13 cellular contexts compared by ENCODE assay signal in genomic region chr7:21579341-21580072, GRCh38. TPM values are rescaled to one million over a fixed set of nuclear protein-coding genes. Genes with fewer than 3 reads are reported as not detected.
DNase-seq lines count a peak whose midpoint lies in the region; ATAC-seq, FAIRE-seq and TF ChIP-seq lines count a peak whose summit lies in the region.
"Had no signal": no experiment of that assay in that cellular context is flagged by ENCODE, and none has a peak within 500 bp of the region (broad histone marks: within the 10 kb centered on the region; RNA-seq: fewer than 3 reads in every experiment).

No MANE protein-coding gene starts in this region.

- intact Hi-C loops in PC-9 (cut with micrococcal nuclease; ENCODE audit: unreplicated experiment), result no loop called here

- no peaks in the 10 kb centered on the region for H4K20me1 ChIP-seq in PC-9 (ENCODE audit: insufficient read depth)
- no peaks in the 10 kb centered on the region for H4K20me1 ChIP-seq in keratinocyte (ENCODE audit: control insufficient read depth, extremely low read depth, insufficient read depth, low read length)

- H3K27ac ChIP-seq in PC-9, result no peak overlapping the region
- no peak overlapping the region for H3K27ac ChIP-seq in keratinocyte (ENCODE audit: control insufficient read depth, insufficient read depth, low read length)
- H3K27ac ChIP-seq: tibial nerve had no signal

- H3F3A ChIP-seq in PC-9 (ENCODE audit: insufficient read depth, low read depth), result no peaks in the 10 kb centered on the region

- CTCF ChIA-PET in PC-9 (lab: Charles Lee), result no interaction called here

- BruUV-seq in PC-9 (replicated peaks; lab: Mats Ljungman, UMichigan), result no TSS peak

- dilution Hi-C loops in keratinocyte (cut with MboI; ENCODE audit: extremely low pct_ligation_motif_present, low sequenced_read_pairs), result no loop called here

- peak overlapping the region; percentile 47 for H3K4me2 ChIP-seq in PC-9
- peak overlapping the region; percentile 42 for H3K4me2 ChIP-seq in keratinocyte (ENCODE audit: control insufficient read depth, extremely low read depth, insufficient read depth, low read depth, low read length)

- H3K9me1 ChIP-seq in keratinocyte (ENCODE audit: control insufficient read depth, extremely low read depth, insufficient read depth, low read length), result no peaks in the 10 kb centered on the region

- H3K4me1 ChIP-seq in PC-9 (replicated peaks; ENCODE audit: insufficient read depth) (peaks cover 14% of the 10 kb centered on the region), keratinocyte (ENCODE audit: control insufficient read depth, extremely low read depth, insufficient read depth, low read length) (peaks cover 14% of the 10 kb centered on the region)
- H3K4me1 ChIP-seq: tibial nerve had no signal

- H3K9ac ChIP-seq in keratinocyte (ENCODE audit: control insufficient read depth, extremely low read depth, insufficient read depth, low read length), result no peak overlapping the region

- H2AFZ ChIP-seq in PC-9, result no peak overlapping the region; the same call in 1 of the 2 replicates
- H2AFZ ChIP-seq in keratinocyte (ENCODE audit: control insufficient read depth, low read length), result no peak overlapping the region

- H3K36me3 ChIP-seq in PC-9 (ENCODE audit: low read depth), result no peaks in the 10 kb centered on the region
- no peaks in the 10 kb centered on the region for H3K36me3 ChIP-seq in keratinocyte (ENCODE audit: control insufficient read depth in 2 of 2, extremely low read depth in 1 of 2, insufficient read depth in 2 of 2, low read length in 2 of 2)
- H3K36me3 ChIP-seq: tibial nerve had no signal

- DNase-seq in PC-9 (no peak), keratinocyte (ENCODE audit: low read depth, low spot score) (no peak), A172 (ENCODE audit: low spot score) (no peak), cerebellar cortex (ENCODE audit: low spot score) (no peak), NCI-H1694 treated with DMSO at 0.1 percent for 48 hours (lab: John Stamatoyannopoulos, UW) (no peak)
- no peak for DNase-seq in stimulated activated CD4-positive, alpha-beta T cell treated with anti-CD3 and anti-CD28 coated beads, Interleukin-4, amount 100 ng/mL, for 24 hours
- DNase-seq: activated CD4-positive, alpha-beta memory T cell treated with anti-CD3 and anti-CD28 coated beads, Interleukin-2, amount 10 ng/mL, durations not matched to agents 7 days and 5 days; amniotic stem cell; kidney glomerular epithelial cell; NCI-H2171 treated with DMSO at 0.1 percent for 48 hours had no signal

- peak; percentile 41 for ATAC-seq in GM18498 (IDR thresholded peaks at IDR 0.05; ENCODE audit: unreplicated experiment)
- ATAC-seq in GM21723 (IDR thresholded peaks at IDR 0.05; ENCODE audit: unreplicated experiment), result peak; percentile 42

- FAIRE-seq in keratinocyte (lab: Jason Lieb, UNC), result no peak

- H3K27me3 ChIP-seq in PC-9 (ENCODE audit: insufficient read depth, low read depth), result no peaks in the 10 kb centered on the region
- H3K27me3 ChIP-seq in keratinocyte (ENCODE audit: control insufficient read depth, extremely low read depth, insufficient read depth, low read length), result no peaks in the 10 kb centered on the region
- H3K27me3 ChIP-seq: tibial nerve had no signal

- H3K4me3 ChIP-seq in PC-9, result no peak overlapping the region
- no peak overlapping the region for H3K4me3 ChIP-seq in keratinocyte (ENCODE audit: control insufficient read depth in 2 of 3, extremely low read depth in 1 of 3, insufficient read depth in 2 of 3, low read depth in 1 of 3, low read length in 3 of 3)
- H3K4me3 ChIP-seq: tibial nerve had no signal

- TF ChIP-seq CTCF in PC-9 (conservative IDR thresholded peaks at IDR 0.05) (no peak), keratinocyte (optimal IDR thresholded peaks at IDR 0.05 in 1 of 3, IDR thresholded peaks at IDR 0.05 in 1 of 3, conservative IDR thresholded peaks at IDR 0.05 in 1 of 3; ENCODE audit: extremely low read depth in 1 of 3, insufficient read depth in 2 of 3, low read length in 3 of 3) (no peak)

- H3K9me3 ChIP-seq in PC-9 (ENCODE audit: insufficient read depth, low read depth), result 0 out of 2 replicates have a peak, but pooled peaks cover 8% of the 10 kb centered on the region
- H3K9me3 ChIP-seq in keratinocyte (ENCODE audit: control insufficient read depth, low read depth, low read length), result no peaks in the 10 kb centered on the region

- POLR2A ChIA-PET in PC-9 (lab: Charles Lee; ENCODE audit: unreplicated experiment), result no interaction called here

- no peaks in the 10 kb centered on the region for H3K9me2 ChIP-seq in PC-9 (ENCODE audit: insufficient read depth)

- no peaks in the 10 kb centered on the region for H3K79me2 ChIP-seq in PC-9 (ENCODE audit: low read depth)
- no peaks in the 10 kb centered on the region for H3K79me2 ChIP-seq in keratinocyte (ENCODE audit: control insufficient read depth, insufficient read depth, low read length)

RNA-seq across cellular contexts. Expression of gene DNAH11, which starts 36.7 kb away (rescaled TPM):
- not detected in 2 replicates for total RNA-seq in PC-9 (2021)
- under 0.01 to 0.21 TPM (median 0.09 TPM) in 3 replicates for polyA plus RNA-seq in keratinocyte
- not detected for polyA plus RNA-seq in keratinocyte (2011; ENCODE audit: low read depth)
- 0.04 TPM in 2 replicates for polyA plus RNA-seq in keratinocyte (2011; cell fraction: cytosol; rRNA removed)
- polyA plus RNA-seq in keratinocyte (2011; cell fraction: nucleus; rRNA removed), result 0.23 and 0.62 TPM in 2 replicates
- 0.03 and 0.16 TPM in 2 replicates for polyA plus RNA-seq in keratinocyte (2012; ENCODE audit: low replicate concordance)
- under 0.01 to 0.10 TPM in 2 of 3 replicates, not detected in the other for polyA minus RNA-seq in keratinocyte
- polyA minus RNA-seq in keratinocyte (2011; cell fraction: cytosol; rRNA and poly(A)+ RNA removed), result not detected
- polyA minus RNA-seq in keratinocyte (2011; cell fraction: nucleus; rRNA and poly(A)+ RNA removed), result under 0.01 TPM in 2 replicates
- 6.2 and 12.6 TPM in 2 replicates for total RNA-seq in A172 (2014; rRNA removed; shearing (Covaris generic))
